ENCODE assay signal across 11 cellular contexts in genomic region chr18:24630346-24630880, GRCh38.
"Had no signal": no experiment of that assay in that cellular context is flagged by ENCODE, and none has a peak within 500 bp of the region (broad histone marks: within the 10 kb centered on the region; RNA-seq: fewer than 3 reads in every experiment).

No MANE protein-coding gene starts in this region.

- H3K27ac ChIP-seq: ascending aorta, cardiac muscle cell, colonic mucosa, psoas muscle, stomach, thoracic aorta had no signal

- H3K4me1 ChIP-seq: ascending aorta, colonic mucosa, psoas muscle had no signal

- H3K4me3 ChIP-seq: ascending aorta, cardiac muscle cell, colonic mucosa, lung, psoas muscle, stomach, thoracic aorta had no signal

- H3K9me3 ChIP-seq: ascending aorta, colonic mucosa, psoas muscle, stomach, thoracic aorta had no signal

- H3K36me3 ChIP-seq: ascending aorta, cardiac muscle cell, colonic mucosa, stomach, thoracic aorta had no signal

- H3K27me3 ChIP-seq: ascending aorta, cardiac muscle cell, colonic mucosa, stomach had no signal

- ATAC-seq: left colon, psoas muscle, sciatic nerve had no signal

- DNase-seq: activated naive CD4-positive, alpha-beta T cell treated with anti-CD3 and anti-CD28 coated beads, Interleukin-2, amount 10 ng/mL, durations not matched to agents 7 days and 5 days; activated T-cell treated with anti-CD3 and anti-CD28 coated beads, Interleukin-2, amount 50 U/mL, for 1 hour; colonic mucosa; left colon; psoas muscle; stomach had no signal
